Comparison of ENCODE assay signal across 7 cellular contexts in genomic region chr13:33543631-33544030, GRCh38.
DNase-seq lines count a peak whose midpoint lies in the region; ATAC-seq and TF ChIP-seq lines count a peak whose summit lies in the region.

No MANE protein-coding gene starts in this region.

- H3K36me3 Mint-ChIP-seq in chondrocyte (ENCODE audit: low read depth) (no peaks in the 10 kb centered on the region), natural killer cell (no peaks in the 10 kb centered on the region)

- CTCF ChIA-PET in GM10248 (lab: Yijun Ruan, JAX): interaction anchor here (0.8 to 6.2 kb wide), 27 partner anchors 11 to 958 kb away, joined by 3 to 58 read pairs (median 4); no protein-coding TSS in a partner anchor

- DNase-seq in GM10248 (ENCODE audit: extremely low spot score): no peak
- DNase-seq in NCI-H69 (lab: John Stamatoyannopoulos, UW): peak; percentile 63
- DNase-seq in chondrocyte (ENCODE audit: low spot score): no peak
- no peak for DNase-seq in natural killer cell

- TF ChIP-seq CTCF in GM10248 (IDR thresholded peaks at IDR 0.05; ENCODE audit: control extremely low read depth, extremely low read depth, low read depth, missing control alignments) (peak; percentile 5), chondrocyte (IDR thresholded peaks at IDR 0.05) (no peak), natural killer cell (IDR thresholded peaks at IDR 0.05) (no peak)

- H3K27me3 Mint-ChIP-seq in chondrocyte (ENCODE audit: low read depth): no peaks in the 10 kb centered on the region
- H3K27me3 Mint-ChIP-seq in natural killer cell (ENCODE audit: low read depth in 2 of 2): no peaks in the 10 kb centered on the region

- H3K4me3 Mint-ChIP-seq in chondrocyte (ENCODE audit: unreplicated experiment): peak overlapping the region; percentile 75
- peak overlapping the region; percentile 96 for H3K4me3 Mint-ChIP-seq in natural killer cell

- intact Hi-C loops in natural killer cell (cut with micrococcal nuclease): loop anchor here (2.0 to 5.0 kb wide), 4 partner anchors 275 to 1229 kb away; partner anchors contain the start of genes BRCA2, N4BP2L1, RFC3 and ZAR1L

- H3K4me1 Mint-ChIP-seq in chondrocyte (ENCODE audit: low read depth) (peaks cover 32% of the 10 kb centered on the region), natural killer cell (peaks cover 31 to 36% of the 10 kb centered on the region in 2 donors)

- H3K27ac Mint-ChIP-seq in chondrocyte (ENCODE audit: unreplicated experiment): peak overlapping the region; percentile 99
- peak overlapping the region; percentile 99 to 100 for H3K27ac Mint-ChIP-seq in natural killer cell

- POLR2A ChIA-PET in GM10248 (lab: Yijun Ruan, JAX): interaction anchor here (1.1 to 1.2 kb wide), 2 partner anchors 185 to 526 kb away, joined by 3 to 6 read pairs; no protein-coding TSS in a partner anchor

- H3K9me3 Mint-ChIP-seq in chondrocyte (ENCODE audit: low read depth): no peaks in the 10 kb centered on the region
- H3K9me3 Mint-ChIP-seq in natural killer cell: peaks cover 0 to 2% of the 10 kb centered on the region in 2 donors

- ATAC-seq in natural killer cell (no peak), GM19351 (IDR thresholded peaks at IDR 0.05; ENCODE audit: unreplicated experiment) (no peak), HG02623 (IDR thresholded peaks at IDR 0.05; ENCODE audit: unreplicated experiment) (no peak), GM21367 (IDR thresholded peaks at IDR 0.05; ENCODE audit: unreplicated experiment) (no peak)
